In genomic region chr16:89052824-89053724, GRCh38 we compare ENCODE assay signal across 8 cellular contexts. TPM values are rescaled to one million over a fixed set of nuclear protein-coding genes. Genes with fewer than 3 reads are reported as not detected.
DNase-seq lines count a peak whose midpoint lies in the region; ATAC-seq and TF ChIP-seq lines count a peak whose summit lies in the region.

No MANE protein-coding gene starts in this region.

- H3K4me1 Mint-ChIP-seq in CD14-positive monocyte: peaks cover 10% of the 10 kb centered on the region
- no peaks in the 10 kb centered on the region for H3K4me1 Mint-ChIP-seq in activated CD4-positive, alpha-beta T cell treated with anti-CD3 and anti-CD28 coated beads for 36 hours

- intact Hi-C loops in CD14-positive monocyte (cut with micrococcal nuclease): no loop called here
- intact Hi-C loops in upper lobe of right lung (cut with DNase I): no loop called here
- intact Hi-C loops in activated CD4-positive, alpha-beta T cell treated with anti-CD3 and anti-CD28 coated beads for 36 hours (cut with DNase I, micrococcal nuclease): no loop called here

- H3K4me1 ChIP-seq in upper lobe of right lung: no peaks in the 10 kb centered on the region

- CTCF ChIA-PET in activated CD4-positive, alpha-beta T cell treated with anti-CD3 and anti-CD28 coated beads for 36 hours (lab: Charles Lee): no interaction called here

- H3K9me3 ChIP-seq in upper lobe of right lung: no peaks in the 10 kb centered on the region

- POLR2A ChIA-PET in activated CD4-positive, alpha-beta T cell treated with anti-CD3 and anti-CD28 coated beads for 36 hours (lab: Charles Lee): no interaction called here

- no peak for TF ChIP-seq CTCF in CD14-positive monocyte (IDR thresholded peaks at IDR 0.05)
- TF ChIP-seq CTCF in fibroblast of the aortic adventitia (IDR thresholded peaks at IDR 0.05; ENCODE audit: insufficient read depth, low read length): no peak
- TF ChIP-seq CTCF in upper lobe of right lung (IDR thresholded peaks at IDR 0.05): no peak
- no peak for TF ChIP-seq CTCF in GM13976 (IDR thresholded peaks at IDR 0.05; ENCODE audit: borderline replicate concordance, control extremely low read depth, extremely low read depth, insufficient read depth, missing control alignments)

- peaks cover 5 to 11% (median 5%) of the 10 kb centered on the region in 3 donors for H3K27me3 Mint-ChIP-seq in CD14-positive monocyte (ENCODE audit: low read depth in 3 of 3)
- H3K27me3 Mint-ChIP-seq in activated CD4-positive, alpha-beta T cell treated with anti-CD3 and anti-CD28 coated beads for 36 hours: no peaks in the 10 kb centered on the region

- no peak overlapping the region for H3K4me3 ChIP-seq in fibroblast of the aortic adventitia (ENCODE audit: low read depth, low read length)
- H3K4me3 ChIP-seq in upper lobe of right lung: peak overlapping the region; percentile 21

- H3K27ac Mint-ChIP-seq in CD14-positive monocyte: peak overlapping the region; percentile 92 to 99 (median 97)
- no peak overlapping the region for H3K27ac Mint-ChIP-seq in activated CD4-positive, alpha-beta T cell treated with anti-CD3 and anti-CD28 coated beads for 36 hours

- H3K9me3 Mint-ChIP-seq in CD14-positive monocyte: peaks cover 0 to 2% (median 0%) of the 10 kb centered on the region in 7 donors
- no peaks in the 10 kb centered on the region for H3K9me3 Mint-ChIP-seq in activated CD4-positive, alpha-beta T cell treated with anti-CD3 and anti-CD28 coated beads for 36 hours (ENCODE audit: low read depth)

- DNase-seq in CD14-positive monocyte (ENCODE audit: low spot score): peak; percentile 71
- peak; percentile 39 for DNase-seq in LHCN-M2 (ENCODE audit: low read depth)
- DNase-seq in SK-N-DZ (ENCODE audit: low spot score): peak; percentile 41
- DNase-seq in fibroblast of the aortic adventitia (ENCODE audit: low read depth): peak; percentile 6
- no peak for DNase-seq in upper lobe of right lung
- no peak for DNase-seq in activated CD4-positive, alpha-beta T cell treated with anti-CD3 and anti-CD28 coated beads for 36 hours
- DNase-seq in GM13976 (ENCODE audit: low spot score): no peak

- H3K27ac ChIP-seq in upper lobe of right lung: no peak overlapping the region

- no peaks in the 10 kb centered on the region for H3K36me3 Mint-ChIP-seq in CD14-positive monocyte
- no peaks in the 10 kb centered on the region for H3K36me3 Mint-ChIP-seq in activated CD4-positive, alpha-beta T cell treated with anti-CD3 and anti-CD28 coated beads for 36 hours (ENCODE audit: low read depth)

- peak; percentile 49 for ATAC-seq in upper lobe of right lung
- no peak for ATAC-seq in GM19463 (IDR thresholded peaks at IDR 0.05; ENCODE audit: unreplicated experiment)
- ATAC-seq in activated CD4-positive, alpha-beta T cell treated with anti-CD3 and anti-CD28 coated beads for 36 hours: no peak

- H3K4me3 Mint-ChIP-seq in CD14-positive monocyte: peak overlapping the region; percentile 87 to 97
- H3K4me3 Mint-ChIP-seq in activated CD4-positive, alpha-beta T cell treated with anti-CD3 and anti-CD28 coated beads for 36 hours: no peak overlapping the region

- peaks cover 47% of the 10 kb centered on the region for H3K27me3 ChIP-seq in upper lobe of right lung

- H3K36me3 ChIP-seq in upper lobe of right lung: no peaks in the 10 kb centered on the region

- in situ Hi-C loops in GM13976 (cut with MboI; ENCODE audit: low sequenced_read_pairs, unreplicated experiment): no loop called here

RNA-seq across cellular contexts. Expression of gene ACSF3, which starts 40.6 kb away (rescaled TPM):
- 10 to 100 TPM; 23.5 to 26.4 TPM for polyA plus RNA-seq in CD14-positive monocyte
- total RNA-seq in LHCN-M2 (2014; rRNA removed) (18.3 and 18.9 TPM in 2 replicates), fibroblast of the aortic adventitia (ENCODE audit: low replicate concordance) (9.9 and 17.6 TPM in 2 replicates), upper lobe of right lung (32.0 TPM)
- polyA plus RNA-seq in LHCN-M2 (2012): 11.1 TPM
- 31.4 and 37.9 TPM in 2 replicates for polyA plus RNA-seq in SK-N-DZ (2014; cell fraction: cytosol; rRNA removed)
- polyA plus RNA-seq in SK-N-DZ (2014; cell fraction: nucleus; rRNA removed): 39.1 and 47.2 TPM in 2 replicates
- total RNA-seq in activated CD4-positive, alpha-beta T cell treated with anti-CD3 and anti-CD28 coated beads for 36 hours: 10 to 100 TPM; 39.7 to 41.7 TPM

Comparison
In these comparisons a context has a peak if more than half of its experiments do, and no peak if none do; other contexts are left out.
1. DNase-seq: peak in CD14-positive monocyte (single experiment), LHCN-M2 (single experiment), SK-N-DZ (single experiment) and fibroblast of the aortic adventitia (single experiment); none in upper lobe of right lung (single experiment), activated CD4-positive, alpha-beta T cell treated with anti-CD3 and anti-CD28 coated beads for 36 hours (single experiment) and GM13976 (single experiment).